In genomic region chr19:38829203-38829602, GRCh38 we compare ENCODE assay signal across 10 cellular contexts. TPM values are rescaled to one million over a fixed set of nuclear protein-coding genes. Genes with fewer than 3 reads are reported as not detected.
"Had no signal": no experiment of that assay in that cellular context is flagged by ENCODE, and none has a peak within 500 bp of the region (broad histone marks: within the 10 kb centered on the region; RNA-seq: fewer than 3 reads in every experiment).

No MANE protein-coding gene starts in this region.

RNA-seq across cellular contexts. Expression of gene LGALS4, which starts 16.5 kb away (rescaled TPM):
- total RNA-seq: dermis microvascular lymphatic vessel endothelial cell, epithelial cell of proximal tubule had no signal
- polyA plus RNA-seq: immature natural killer cell had no signal

RNA-seq across cellular contexts. Expression of gene LGALS7B, which starts 40.2 kb away (rescaled TPM):
- total RNA-seq: activated naive CD8-positive, alpha-beta T cell treated with anti-CD3 and anti-CD28 coated beads for 36 hours; aorta; cerebellum; mesothelial cell of epicardium; neural crest cell; ovary; T-helper 2 cell treated with Interferon-gamma antibody and Interleukin-4, amounts not matched to agents 100 ng/mL and 5 ng/mL, for 36 hours had no signal
- polyA plus RNA-seq: aorta, immature natural killer cell, ovary had no signal
